In the genomic region with DNA sequence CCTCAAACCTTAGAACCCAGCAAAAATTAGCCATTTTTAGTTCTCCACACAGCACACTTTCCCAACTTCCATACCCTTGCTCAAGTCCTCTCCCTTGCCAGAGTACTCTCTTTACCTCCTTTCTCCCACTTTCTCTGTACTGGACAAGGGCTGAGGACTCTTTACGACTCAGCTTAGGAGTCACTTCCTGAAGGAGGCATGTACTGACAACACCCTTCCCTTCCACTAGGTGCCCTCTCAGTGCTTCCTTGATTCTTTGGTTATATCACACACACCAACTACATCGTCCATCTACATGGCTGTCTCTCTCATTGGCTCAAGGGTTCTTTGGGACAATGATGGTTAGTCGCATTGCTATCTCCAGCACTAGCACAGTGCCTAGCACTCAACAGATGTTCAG, we compare ENCODE assay signal across 8 cellular contexts.
DNase-seq lines count a peak whose midpoint lies in the region; ATAC-seq, FAIRE-seq and TF ChIP-seq lines count a peak whose summit lies in the region.

No MANE protein-coding gene starts in this region.

- TF ChIP-seq CTCF in WERI-Rb-1 (IDR thresholded peaks at IDR 0.05; ENCODE audit: low read depth, low read length) (peak; percentile 64), coronary artery (IDR thresholded peaks at IDR 0.05) (no peak)

- H3K27ac ChIP-seq in WERI-Rb-1 (no peak overlapping the region), coronary artery (no peak overlapping the region)

- no peaks in the 10 kb centered on the region for H3K36me3 ChIP-seq in WERI-Rb-1

- H3K4me3 ChIP-seq in WERI-Rb-1 (ENCODE audit: low read depth, low read length) = no peak overlapping the region
- no peak overlapping the region for H3K4me3 ChIP-seq in coronary artery

- H3K27me3 ChIP-seq in WERI-Rb-1 (ENCODE audit: insufficient read depth, low read depth, severe bottlenecking) = no peaks in the 10 kb centered on the region

- peak; percentile 46 for FAIRE-seq in GM18507 (lab: Jason Lieb, UNC)

- H3K9me3 ChIP-seq in WERI-Rb-1 (ENCODE audit: severe bottlenecking) = no peaks in the 10 kb centered on the region

- DNase-seq in AG08396 (ENCODE audit: low spot score) = peak; percentile 36
- no peak for DNase-seq in GM18507 (ENCODE audit: extremely low spot score, insufficient read length, low read depth)
- peak; percentile 25 for DNase-seq in WERI-Rb-1
- DNase-seq in kidney tubule cell (ENCODE audit: low spot score) = peak; percentile 78
- DNase-seq in DMS79 (lab: John Stamatoyannopoulos, UW) = no peak
- no peak for DNase-seq in NK-92 (lab: John Stamatoyannopoulos, UW; ENCODE audit: unreplicated experiment)
- DNase-seq in coronary artery (ENCODE audit: low spot score) = no peak

- ATAC-seq in HG03521 (IDR thresholded peaks at IDR 0.05; ENCODE audit: unreplicated experiment) = peak; percentile 94

Comparison
In these comparisons a context has a peak if more than half of its experiments do, and no peak if none do; other contexts are left out.
1. DNase-seq: peak in AG08396 (single experiment), WERI-Rb-1 (single experiment) and kidney tubule cell (single experiment); none in GM18507 (single experiment), DMS79 (single experiment), NK-92 (single experiment) and coronary artery (single experiment).